Comparison of ENCODE assay signal across 1 cellular context in genomic region chr20:53575481-53576194, GRCh38.
TF ChIP-seq lines count a peak whose summit lies in the region.

No MANE protein-coding gene starts in this region.

TF ChIP-seq in K562, 482 proteins besides CTCF, POLR2A, EP300 and RAD21:
- no peak for TF ChIP-seq AFF1 (IDR thresholded peaks at IDR 0.05; ENCODE audit: low read depth in 1 of 2, partially characterized antibody in 2 of 2)
- TF ChIP-seq POLR3A (IDR thresholded peaks at IDR 0.05; ENCODE audit: borderline replicate concordance, extremely low read depth, insufficient read depth, insufficient read length) = no peak
- TF ChIP-seq NCOA6 (IDR thresholded peaks at IDR 0.05) = no peak
- TF ChIP-seq NONO (IDR thresholded peaks at IDR 0.05; ENCODE audit: low read depth in 2 of 2, low read length in 1 of 2) = no peak
- TF ChIP-seq FUS (optimal IDR thresholded peaks at IDR 0.05; ENCODE audit: low read depth, low read length) = no peak
- no peak for TF ChIP-seq ZC3H11A (IDR thresholded peaks at IDR 0.05; ENCODE audit: low read depth, low read length)
- no peak for TF ChIP-seq ZSCAN32 (CRISPR knock-in tag; IDR thresholded peaks at IDR 0.05)
- 0 out of 2 replicates have a peak, but pooled peaks have one; percentile 11 for TF ChIP-seq C11orf30 (IDR thresholded peaks at IDR 0.05; ENCODE audit: low read depth)
- peak; percentile 35; the same call in 1 of the 2 replicates for TF ChIP-seq ZNF316 (IDR thresholded peaks at IDR 0.05)
- no peak for TF ChIP-seq ZNF449 (CRISPR knock-in tag; IDR thresholded peaks at IDR 0.05)
- TF ChIP-seq SP1 (CRISPR knock-in tag; IDR thresholded peaks at IDR 0.05) = no peak
- no peak for TF ChIP-seq HDAC6 (IDR thresholded peaks at IDR 0.05; ENCODE audit: low read depth, low read length)
- no peak for TF ChIP-seq ZNF133 (CRISPR knock-in tag; IDR thresholded peaks at IDR 0.05)
- TF ChIP-seq TCF15 (CRISPR knock-in tag; IDR thresholded peaks at IDR 0.05) = no peak
- TF ChIP-seq ZBTB11 (CRISPR knock-in tag; IDR thresholded peaks at IDR 0.05) = peak in 1 of 3 experiments; percentile 91; a peak in 2 of 6 replicates
